Comparison of ENCODE assay signal across 8 cellular contexts in the genomic region with DNA sequence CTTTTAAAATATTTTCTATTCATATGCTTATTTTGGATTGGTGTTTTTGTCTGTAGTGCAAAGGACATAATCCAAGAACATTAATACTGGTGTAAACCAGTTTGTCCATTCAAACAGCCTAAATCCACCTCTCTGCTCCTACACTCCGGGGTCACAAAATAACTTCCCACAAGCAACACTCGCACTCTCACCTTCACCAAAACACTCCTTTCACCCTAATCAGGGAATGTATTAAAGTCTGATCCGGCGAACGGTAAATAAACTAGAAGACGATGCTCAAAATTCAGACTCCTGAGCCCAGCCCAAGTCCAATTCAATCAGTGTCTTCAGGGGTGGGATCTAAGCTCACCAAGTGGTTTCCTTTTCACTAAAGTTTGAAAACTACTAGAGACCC. TPM values are rescaled to one million over a fixed set of nuclear protein-coding genes. Genes with fewer than 3 reads are reported as not detected.
DNase-seq lines count a peak whose midpoint lies in the region; ATAC-seq and TF ChIP-seq lines count a peak whose summit lies in the region.

No MANE protein-coding gene starts in this region.

- no peak for DNase-seq in CD8-positive, alpha-beta T cell
- DNase-seq in Jurkat, Clone E6-1 (ENCODE audit: low read depth, low spot score) = no peak
- DNase-seq in type B pancreatic cell (ENCODE audit: extremely low spot score, unreplicated experiment) (no peak), NCI-H2029 (lab: John Stamatoyannopoulos, UW) (no peak)
- DNase-seq in stimulated activated naive CD4-positive, alpha-beta T cell treated with Interleukin-2 at 50 U/mL for 16 hours (lab: John Stamatoyannopoulos, UW) = no peak

- peaks cover 16% of the 10 kb centered on the region for H3K36me3 Mint-ChIP-seq in CD8-positive, alpha-beta T cell
- H3K36me3 Mint-ChIP-seq in brain (no peaks in the 10 kb centered on the region), type B pancreatic cell (no peaks in the 10 kb centered on the region)

- peak overlapping the region; percentile 90 to 99 for H3K9ac ChIP-seq in liver (ENCODE audit: low read depth in 1 of 2, low read length in 2 of 2)

- H3K27ac ChIP-seq in CD8-positive, alpha-beta T cell (ENCODE audit: low read depth, low read length) = peak overlapping the region; percentile 90
- peak overlapping the region; percentile 80 to 95 for H3K27ac ChIP-seq in liver (ENCODE audit: low read depth in 1 of 2, low read length in 2 of 2)

- no peak for TF ChIP-seq CTCF in CD8-positive, alpha-beta T cell (IDR thresholded peaks at IDR 0.05)
- TF ChIP-seq CTCF in brain (conservative IDR thresholded peaks at IDR 0.05) = no peak
- TF ChIP-seq CTCF in liver (IDR thresholded peaks at IDR 0.05; ENCODE audit: low read depth, low read length, missing input control) = no peak
- TF ChIP-seq CTCF in type B pancreatic cell (conservative IDR thresholded peaks at IDR 0.05) = no peak

- H3K27ac Mint-ChIP-seq in CD8-positive, alpha-beta T cell = peak overlapping the region; percentile 98
- H3K27ac Mint-ChIP-seq in brain (peak overlapping the region; percentile 91 to 98 (median 93)), type B pancreatic cell (peak overlapping the region; percentile 96)

- no peaks in the 10 kb centered on the region for H3K36me3 ChIP-seq in CD8-positive, alpha-beta T cell (ENCODE audit: insufficient read depth, low read length)
- H3K36me3 ChIP-seq in liver (ENCODE audit: control insufficient read depth in 4 of 4, insufficient read depth in 3 of 4, low read depth in 1 of 4, low read length in 3 of 4) = peaks cover 0 to 2% (median 0%) of the 10 kb centered on the region in 4 donors

- no peaks in the 10 kb centered on the region for H3K9me3 ChIP-seq in CD8-positive, alpha-beta T cell (ENCODE audit: low read length)
- H3K9me3 ChIP-seq in liver (ENCODE audit: control insufficient read depth in 4 of 4, low read length in 3 of 4) = no peaks in the 10 kb centered on the region

- peaks cover 30% of the 10 kb centered on the region for H3K4me1 ChIP-seq in CD8-positive, alpha-beta T cell (ENCODE audit: insufficient read depth, low read length)
- peaks cover 3 to 24% (median 8%) of the 10 kb centered on the region in 4 donors for H3K4me1 ChIP-seq in liver (ENCODE audit: control insufficient read depth in 4 of 4, insufficient read depth in 4 of 4, low read length in 3 of 4)

- CTCF ChIA-PET in CD8-positive, alpha-beta T cell (lab: Charles Lee) = interaction anchor here (3.7 to 3.8 kb wide), 2 partner anchors 64 to 67 kb away, joined by 26 to 36 read pairs; partner anchors contain the start of gene SCAMP1

- no peaks in the 10 kb centered on the region for H3K27me3 ChIP-seq in CD8-positive, alpha-beta T cell (ENCODE audit: insufficient read depth, low read length)
- no peaks in the 10 kb centered on the region for H3K27me3 ChIP-seq in liver (ENCODE audit: control insufficient read depth in 4 of 4, insufficient read depth in 4 of 4, low read length in 3 of 4)

- ATAC-seq in CD8-positive, alpha-beta T cell = no peak
- no peak for ATAC-seq in esophagus mucosa

- POLR2A ChIA-PET in CD8-positive, alpha-beta T cell (lab: Charles Lee) = interaction anchor here (0.6 to 5.3 kb wide), 5 partner anchors 8 to 943 kb away, joined by 4 to 107 read pairs (median 5); partner anchors contain the start of gene SCAMP1

- no peaks in the 10 kb centered on the region for H3K27me3 Mint-ChIP-seq in CD8-positive, alpha-beta T cell (ENCODE audit: low read depth)
- H3K27me3 Mint-ChIP-seq in brain (peaks cover 30% of the 10 kb centered on the region), type B pancreatic cell (peaks cover 4% of the 10 kb centered on the region)

- peak overlapping the region; percentile 99 for H3K4me3 ChIP-seq in CD8-positive, alpha-beta T cell (ENCODE audit: low read depth, low read length)
- H3K4me3 ChIP-seq in Jurkat, Clone E6-1 (ENCODE audit: low read length) = peak overlapping the region; percentile 90
- H3K4me3 ChIP-seq in liver (ENCODE audit: low read depth in 1 of 3, low read length in 3 of 3) = peak overlapping the region; percentile 76 to 99 (median 86)

- H3K4me3 Mint-ChIP-seq in CD8-positive, alpha-beta T cell = peak overlapping the region; percentile 99
- H3K4me3 Mint-ChIP-seq in brain = peak overlapping the region; percentile 88 to 98 (median 97)
- peak overlapping the region; percentile 91 for H3K4me3 Mint-ChIP-seq in type B pancreatic cell

- peaks cover 44% of the 10 kb centered on the region for H3K4me1 Mint-ChIP-seq in CD8-positive, alpha-beta T cell (ENCODE audit: low read depth)
- peaks cover 50% of the 10 kb centered on the region for H3K4me1 Mint-ChIP-seq in brain
- peaks cover 28% of the 10 kb centered on the region for H3K4me1 Mint-ChIP-seq in type B pancreatic cell (ENCODE audit: unreplicated experiment)

- WGBS in liver = under 1% methylated on average over 6 of the region's 6 CpGs

- H3K9me3 Mint-ChIP-seq in CD8-positive, alpha-beta T cell = no peaks in the 10 kb centered on the region
- peaks cover 0 to 3% (median 0%) of the 10 kb centered on the region in 5 experiments for H3K9me3 Mint-ChIP-seq in brain
- no peaks in the 10 kb centered on the region for H3K9me3 Mint-ChIP-seq in type B pancreatic cell

- intact Hi-C loops in CD8-positive, alpha-beta T cell (cut with DNase I, micrococcal nuclease) = loop anchor here (1.0 to 10.0 kb wide), 11 partner anchors 25 to 1902 kb away; partner anchors contain the start of genes SCAMP1 (in 2 of the 2), AGGF1 (in 1 of the 2), ARSB (in 1 of the 2) and JMY (in 1 of the 2)

- TF ChIP-seq RAD21 in liver (IDR thresholded peaks at IDR 0.05) = no peak

TF ChIP-seq in liver, 16 proteins besides CTCF, POLR2A, EP300 and RAD21:
- TF ChIP-seq NR2F2 (IDR thresholded peaks at IDR 0.05) (no peak), REST (IDR thresholded peaks at IDR 0.05) (no peak), GABPA (IDR thresholded peaks at IDR 0.05 in 1 of 2, conservative IDR thresholded peaks at IDR 0.05 in 1 of 2) (no peak), ATF3 (IDR thresholded peaks at IDR 0.05) (no peak), TAF1 (conservative IDR thresholded peaks at IDR 0.05) (no peak), YY1 (IDR thresholded peaks at IDR 0.05) (no peak), RXRA (IDR thresholded peaks at IDR 0.05) (no peak), HNF4G (IDR thresholded peaks at IDR 0.05) (no peak), MAX (IDR thresholded peaks at IDR 0.05) (no peak), HNF4A (conservative IDR thresholded peaks at IDR 0.05) (no peak), EGR1 (IDR thresholded peaks at IDR 0.05; ENCODE audit: low read depth in 2 of 2) (no peak), JUND (IDR thresholded peaks at IDR 0.05) (no peak), FOXA2 (IDR thresholded peaks at IDR 0.05) (no peak), FOXA1 (IDR thresholded peaks at IDR 0.05) (no peak)
- TF ChIP-seq, protein P1, sequence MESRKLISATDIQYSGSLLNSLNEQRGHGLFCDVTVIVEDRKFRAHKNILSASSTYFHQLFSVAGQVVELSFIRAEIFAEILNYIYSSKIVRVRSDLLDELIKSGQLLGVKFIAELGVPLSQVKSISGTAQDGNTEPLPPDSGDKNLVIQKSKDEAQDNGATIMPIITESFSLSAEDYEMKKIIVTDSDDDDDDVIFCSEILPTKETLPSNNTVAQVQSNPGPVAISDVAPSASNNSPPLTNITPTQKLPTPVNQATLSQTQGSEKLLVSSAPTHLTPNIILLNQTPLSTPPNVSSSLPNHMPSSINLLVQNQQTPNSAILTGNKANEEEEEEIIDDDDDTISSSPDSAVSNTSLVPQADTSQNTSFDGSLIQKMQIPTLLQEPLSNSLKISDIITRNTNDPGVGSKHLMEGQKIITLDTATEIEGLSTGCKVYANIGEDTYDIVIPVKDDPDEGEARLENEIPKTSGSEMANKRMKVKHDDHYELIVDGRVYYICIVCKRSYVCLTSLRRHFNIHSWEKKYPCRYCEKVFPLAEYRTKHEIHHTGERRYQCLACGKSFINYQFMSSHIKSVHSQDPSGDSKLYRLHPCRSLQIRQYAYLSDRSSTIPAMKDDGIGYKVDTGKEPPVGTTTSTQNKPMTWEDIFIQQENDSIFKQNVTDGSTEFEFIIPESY (IDR thresholded peaks at IDR 0.05) = no peak

RNA-seq across cellular contexts. Expression of gene AP3B1, which starts 0.6 kb away (rescaled TPM):
- 10 to 100 TPM; 24.8 to 25.0 TPM for total RNA-seq in CD8-positive, alpha-beta T cell
- polyA plus RNA-seq in Jurkat, Clone E6-1 (2012; ENCODE audit: insufficient read depth, insufficient read length) = 17.7 TPM
- polyA plus RNA-seq in brain (ENCODE audit: insufficient read depth, low read depth, low replicate concordance) (19.9 TPM), liver (1 to 10 TPM; 8.2 to 9.9 TPM)
- total RNA-seq in liver (10 to 100 TPM; 18.9 to 23.1 TPM), type B pancreatic cell (ENCODE audit: low replicate concordance) (43.7 and 48.4 TPM in 2 replicates), esophagus mucosa (31.5 TPM)
